In the genomic region with DNA sequence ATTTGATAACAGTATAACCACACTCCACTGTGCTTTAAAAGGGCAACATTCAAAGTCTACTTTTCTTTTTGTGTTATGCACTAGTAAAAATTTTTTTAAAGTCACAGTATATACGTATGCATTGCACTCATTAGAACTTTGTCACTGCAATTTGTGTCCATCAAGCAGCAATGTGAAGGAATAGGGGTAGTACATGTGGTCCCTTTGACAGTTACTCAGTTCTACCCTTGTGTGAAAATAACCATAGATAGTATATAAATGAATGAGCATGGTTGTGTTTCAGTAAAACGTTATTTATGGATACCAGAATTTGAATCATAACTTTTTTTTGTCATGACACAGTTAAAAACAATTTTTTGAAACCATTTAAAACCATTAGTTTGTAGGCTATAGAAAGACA, we compare ENCODE assay signal across 15 cellular contexts.
"Had no signal": no experiment of that assay in that cellular context is flagged by ENCODE, and none has a peak within 500 bp of the region (broad histone marks: within the 10 kb centered on the region; RNA-seq: fewer than 3 reads in every experiment).

No MANE protein-coding gene starts in this region.

- H3K9me3 ChIP-seq: prostate gland, thoracic aorta, upper lobe of right lung had no signal

- H3K4me1 Mint-ChIP-seq: brain had no signal

- H3K4me3 ChIP-seq: prostate gland, thoracic aorta, upper lobe of right lung had no signal

- ATAC-seq: right cardiac atrium had no signal

- H3K36me3 ChIP-seq: prostate gland, thoracic aorta, upper lobe of right lung, WERI-Rb-1 had no signal

- H3K27ac Mint-ChIP-seq: brain had no signal

- H3K27ac ChIP-seq: epithelial cell of prostate, prostate gland, thoracic aorta, upper lobe of right lung, WERI-Rb-1 had no signal

- H3K4me1 ChIP-seq: prostate gland had no signal

- H3K27me3 ChIP-seq: upper lobe of right lung had no signal

- H3K27me3 Mint-ChIP-seq: brain had no signal

- H3K4me3 Mint-ChIP-seq: brain had no signal

- DNase-seq: activated CD4-positive, alpha-beta T cell treated with anti-CD3 and anti-CD28 coated beads for 48 hours; activated CD8-positive, alpha-beta memory T cell treated with anti-CD3 and anti-CD28 coated beads for 24 hours; activated naive CD4-positive, alpha-beta T cell treated with anti-CD3 and anti-CD28 coated beads, Interleukin-2, amount 50 U/mL, for 16 hours; cortex of kidney; effector memory CD4-positive, alpha-beta T cell; foreskin melanocyte; head of caudate nucleus; right cardiac atrium; SHP77 treated with DMSO at 0.1 percent for 48 hours; upper lobe of right lung; WERI-Rb-1 had no signal
